ENCODE assay signal across 14 cellular contexts in the genomic region with DNA sequence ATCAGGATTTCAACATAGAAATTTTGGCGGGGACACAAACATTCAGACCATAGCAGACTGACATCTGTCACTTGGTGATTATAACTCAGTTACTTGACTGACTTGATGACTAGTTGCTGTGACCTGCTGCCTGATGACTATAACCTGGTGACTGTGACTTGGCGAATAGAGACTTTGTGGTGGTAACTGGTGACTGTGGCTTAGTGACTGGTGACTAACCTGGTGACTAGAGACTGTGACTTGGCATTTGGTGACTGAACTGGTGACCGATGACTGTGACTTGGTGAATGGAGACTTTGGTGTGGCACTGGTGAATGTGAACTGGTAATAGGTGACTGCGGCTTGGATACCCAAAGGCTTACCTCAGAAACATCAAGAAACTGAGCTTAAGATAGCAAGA.
DNase-seq lines count a peak whose midpoint lies in the region; ATAC-seq lines count a peak whose summit lies in the region.
"Had no signal": no experiment of that assay in that cellular context is flagged by ENCODE, and none has a peak within 500 bp of the region (broad histone marks: within the 10 kb centered on the region; RNA-seq: fewer than 3 reads in every experiment).

No MANE protein-coding gene starts in this region.

- ATAC-seq in GM18858 (IDR thresholded peaks at IDR 0.05; ENCODE audit: unreplicated experiment), result no peak
- ATAC-seq in GM19397 (IDR thresholded peaks at IDR 0.05; ENCODE audit: unreplicated experiment), result no peak
- ATAC-seq in HG02970 (IDR thresholded peaks at IDR 0.05; ENCODE audit: low FRiP score, unreplicated experiment), result no peak

- DNase-seq in Caki2 (ENCODE audit: low read depth) (peak; percentile 73), HT1080 (ENCODE audit: low read depth) (peak; percentile 11), SK-MEL-5 (ENCODE audit: low read depth, low spot score) (peak; percentile 10), kidney tubule cell (ENCODE audit: low spot score) (peak; percentile 90), NCI-H187 treated with DMSO at 0.1 percent for 48 hours (lab: John Stamatoyannopoulos, UW) (no peak)
- DNase-seq: CD4-positive, alpha-beta memory T cell; DMS153; DMS79 treated with DMSO at 0.1 percent for 48 hours; EL; HCEC 1CT; HFFc6 had no signal

- in situ Hi-C loops in Caki2 (cut with HindIII; ENCODE audit: low pct_unique_long_range_greater_than_20kb, low sequenced_read_pairs), result no loop called here
- in situ Hi-C loops in SK-MEL-5 (cut with HindIII; ENCODE audit: low pct_unique_long_range_greater_than_20kb, low sequenced_read_pairs), result no loop called here
